Comparison of ENCODE assay signal across 10 cellular contexts in genomic region chr11:46916251-46916650, GRCh38. TPM values are rescaled to one million over a fixed set of nuclear protein-coding genes. Genes with fewer than 3 reads are reported as not detected.
DNase-seq lines count a peak whose midpoint lies in the region; ATAC-seq and TF ChIP-seq lines count a peak whose summit lies in the region.
"Had no signal": no experiment of that assay in that cellular context is flagged by ENCODE, and none has a peak within 500 bp of the region (broad histone marks: within the 10 kb centered on the region; RNA-seq: fewer than 3 reads in every experiment).

No MANE protein-coding gene starts in this region.

- peak overlapping the region; percentile 96 for H3K4me2 ChIP-seq in BLaER1
- H3K4me2 ChIP-seq in trophoblast cell (ENCODE audit: low read length) = peak overlapping the region; percentile 78

- H2BK120ac ChIP-seq in trophoblast cell (ENCODE audit: insufficient read depth, low read length, poor library complexity) = no peak overlapping the region

- H3K27ac Mint-ChIP-seq in T-cell = no peak overlapping the region

- no peak overlapping the region for H4K8ac ChIP-seq in trophoblast cell (ENCODE audit: low read depth, low read length)

- H3K18ac ChIP-seq in trophoblast cell (ENCODE audit: low read length) = no peak overlapping the region

- H3K9me3 ChIP-seq in BLaER1 = no peaks in the 10 kb centered on the region
- no peaks in the 10 kb centered on the region for H3K9me3 ChIP-seq in trophoblast cell (ENCODE audit: insufficient read depth, low read depth, low read length)

- H3K9me3 Mint-ChIP-seq in T-cell = no peaks in the 10 kb centered on the region

- H3K36me3 Mint-ChIP-seq in T-cell = no peaks in the 10 kb centered on the region

- H3K14ac ChIP-seq in trophoblast cell (ENCODE audit: low read length) = no peak overlapping the region

- H3K27ac ChIP-seq in BLaER1 (no peak overlapping the region), trophoblast cell (ENCODE audit: low read depth, low read length) (no peak overlapping the region)

- no peak overlapping the region for H4K91ac ChIP-seq in trophoblast cell (ENCODE audit: low read depth, low read length)

- ATAC-seq in T-cell (replicated peaks in 1 of 4) = no peak
- ATAC-seq in HG03097 (IDR thresholded peaks at IDR 0.05; ENCODE audit: low FRiP score, unreplicated experiment) = no peak

- H3K36me3 ChIP-seq in BLaER1 (no peaks in the 10 kb centered on the region), trophoblast cell (ENCODE audit: control insufficient read depth in 1 of 2, insufficient read depth in 2 of 2, low read length in 2 of 2) (no peaks in the 10 kb centered on the region)

- peaks cover 32% of the 10 kb centered on the region for H4K20me1 ChIP-seq in BLaER1

- H2BK12ac ChIP-seq in trophoblast cell (ENCODE audit: low read length) = no peak overlapping the region

- H2BK5ac ChIP-seq in trophoblast cell (ENCODE audit: low read depth, low read length, poor library complexity) = no peak overlapping the region

- POLR2A ChIA-PET in T-cell (lab: Charles Lee) = interaction anchor here in 1 of 2 donors (0.6 kb wide), 1 partner anchor 9 kb away, joined by 6 read pairs; no protein-coding TSS in a partner anchor

- H4K12ac ChIP-seq in trophoblast cell (ENCODE audit: low read depth, low read length) = no peak overlapping the region

- H3K79me1 ChIP-seq in trophoblast cell (ENCODE audit: low read length) = peaks cover 4% of the 10 kb centered on the region

- H3K4me1 ChIP-seq in BLaER1 (peaks cover 37% of the 10 kb centered on the region), trophoblast cell (ENCODE audit: control insufficient read depth in 1 of 2, insufficient read depth in 2 of 2, low read length in 2 of 2) (peaks cover 21 to 23% of the 10 kb centered on the region in 2 experiments)

- TF ChIP-seq CTCF in fibroblast of mammary gland (conservative IDR thresholded peaks at IDR 0.05; ENCODE audit: control insufficient read depth, insufficient read depth, low read depth, low read length) = no peak

- peaks cover 6% of the 10 kb centered on the region for H3K79me2 ChIP-seq in trophoblast cell (ENCODE audit: control insufficient read depth, insufficient read depth, low read length, poor library complexity)

- no peak overlapping the region for H2AFZ ChIP-seq in trophoblast cell (ENCODE audit: insufficient read depth, low read length, poor library complexity)

- CTCF ChIA-PET in T-cell (lab: Charles Lee) = interaction anchor here (0.7 to 1.2 kb wide), 5 partner anchors 13 to 908 kb away, joined by 3 read pairs; no protein-coding TSS in a partner anchor

- peak overlapping the region; percentile 70 to 81 (median 73) for H3K4me3 Mint-ChIP-seq in T-cell

- H3K4me3 ChIP-seq in BLaER1 (peak overlapping the region; percentile 70; the same call in 1 of the 2 replicates), fibroblast of mammary gland (ENCODE audit: control insufficient read depth, low read depth, low read length) (peak overlapping the region; percentile 57), trophoblast cell (ENCODE audit: low read depth, low read length) (no peak overlapping the region)

- no peak overlapping the region for H3K23ac ChIP-seq in trophoblast cell (ENCODE audit: low read length)

- H3K9ac ChIP-seq in BLaER1 (no peak overlapping the region), trophoblast cell (ENCODE audit: low read length) (no peak overlapping the region)

- H3K27me3 ChIP-seq in BLaER1 (peaks cover 80% of the 10 kb centered on the region), trophoblast cell (ENCODE audit: insufficient read depth, low read length) (no peaks in the 10 kb centered on the region)

- DNase-seq in T-cell = no peak
- no peak for DNase-seq in fibroblast of mammary gland (ENCODE audit: low read depth)
- peak; percentile 39 to 63 for DNase-seq in trophoblast cell
- no peak for DNase-seq in SKM-1 (lab: John Stamatoyannopoulos, UW; ENCODE audit: unreplicated experiment)
- no peak for DNase-seq in NCI-H524 treated with DMSO at 0.1 percent for 48 hours (lab: John Stamatoyannopoulos, UW)
- no peak for DNase-seq in stimulated activated naive CD4-positive, alpha-beta T cell (lab: John Stamatoyannopoulos, UW)
- DNase-seq: GDM1, NCI-H1930 had no signal

- no peak overlapping the region for H2AK5ac ChIP-seq in trophoblast cell (ENCODE audit: low read length)

- WGBS in trophoblast cell (ENCODE audit: extremely low coverage, insufficient coverage, insufficient read length) = no CpG with 5 or more reads among the region's 7 CpGs

- no peak overlapping the region for H3K4ac ChIP-seq in trophoblast cell (ENCODE audit: low read depth, low read length)

- peaks cover 62 to 74% of the 10 kb centered on the region in 2 donors for H3K27me3 Mint-ChIP-seq in T-cell

- peaks cover 25 to 29% (median 28%) of the 10 kb centered on the region in 3 donors for H3K4me1 Mint-ChIP-seq in T-cell

RNA-seq across cellular contexts. Expression of gene LRP4, which starts 2.1 kb away (rescaled TPM):
- total RNA-seq in T-cell = under 1 TPM in 3 of 5 donors, not detected in 2; 0.06 to 0.26 (median 0.13) TPM
- polyA plus RNA-seq in trophoblast cell (2013) = 6.5 and 6.9 TPM in 2 replicates

RNA-seq across cellular contexts. Expression of gene CSTPP1, which starts 20.3 kb away (rescaled TPM):
- total RNA-seq in T-cell = 10 to 100 TPM; 13.3 to 16.9 (median 15.0) TPM
- polyA plus RNA-seq in trophoblast cell (2013) = 19.5 and 19.8 TPM in 2 replicates

Comparison
In these comparisons a context has a peak if more than half of its experiments do, and no peak if none do; other contexts are left out.
1. DNase-seq: peak in trophoblast cell (2 of 2); none in T-cell (0 of 34), fibroblast of mammary gland (single experiment), SKM-1 (single experiment), NCI-H524 treated with DMSO at 0.1 percent for 48 hours (single experiment) and stimulated activated naive CD4-positive, alpha-beta T cell (0 of 6).